ENCODE assay signal across 8 cellular contexts in the genomic region with DNA sequence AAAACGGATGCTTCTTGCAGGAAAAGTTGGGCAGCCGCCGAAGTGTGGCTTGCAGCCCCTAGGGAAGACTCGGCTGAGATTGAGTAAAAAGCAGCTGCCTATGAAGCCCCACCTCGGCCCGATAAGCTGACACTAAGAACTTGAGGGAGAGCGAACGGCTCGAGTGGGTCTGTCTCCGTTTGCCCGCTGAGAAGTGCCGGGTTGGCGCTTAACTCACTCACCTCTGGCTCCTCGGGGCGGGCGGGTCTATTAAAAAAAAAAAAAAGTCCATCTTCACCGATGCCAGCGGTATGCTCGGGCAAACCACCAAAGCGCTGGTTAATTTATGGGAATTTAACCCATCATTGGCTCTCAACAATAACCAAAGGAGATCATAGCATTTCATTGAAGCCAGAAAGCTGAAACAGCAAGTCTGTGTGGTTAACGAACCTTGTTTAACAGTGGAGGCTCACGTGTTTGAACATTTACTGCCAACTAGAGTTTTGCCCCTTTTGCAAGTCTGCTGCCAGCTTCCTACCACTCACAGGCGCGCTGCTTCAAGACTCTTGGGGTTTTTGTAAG. TPM values are rescaled to one million over a fixed set of nuclear protein-coding genes. Genes with fewer than 3 reads are reported as not detected.
DNase-seq lines count a peak whose midpoint lies in the region; ATAC-seq, FAIRE-seq and TF ChIP-seq lines count a peak whose summit lies in the region.

No MANE protein-coding gene starts in this region.

- no peaks in the 10 kb centered on the region for H3K36me3 ChIP-seq in cardiac muscle cell
- H3K36me3 ChIP-seq in pancreas, result no peaks in the 10 kb centered on the region

- ATAC-seq in GM21825 (IDR thresholded peaks at IDR 0.05; ENCODE audit: unreplicated experiment) (peak; percentile 15), pancreas (peak; percentile 25 to 43 (median 35)), GM21360 (IDR thresholded peaks at IDR 0.05; ENCODE audit: unreplicated experiment) (no peak), GM18502 (IDR thresholded peaks at IDR 0.05; ENCODE audit: poor library complexity, unreplicated experiment) (no peak)

- H3K4me3 ChIP-seq in cardiac muscle cell (peak overlapping the region; percentile 60), pancreas (peak overlapping the region; percentile 51 to 72 (median 70))

- DNase-seq in AG08396 (ENCODE audit: low spot score) (peak; percentile 45), RCC 7860 (ENCODE audit: low spot score) (peak; percentile 33), cardiac muscle cell (ENCODE audit: low read depth in 1 of 2, low spot score in 1 of 2) (peak; percentile 44 to 66), pancreas (peak in 4 of 6 donors; percentile 16 to 44 (median 36))
- peak; percentile 39 for DNase-seq in activated naive CD4-positive, alpha-beta T cell treated with anti-CD3 and anti-CD28 coated beads, Interleukin-2, amount 50 U/mL, for 16 hours

- TF ChIP-seq CTCF in cardiac muscle cell (IDR thresholded peaks at IDR 0.05; ENCODE audit: low read depth, low read length), result no peak
- TF ChIP-seq CTCF in pancreas (IDR thresholded peaks at IDR 0.05), result no peak

- no peaks in the 10 kb centered on the region for H3K27me3 ChIP-seq in cardiac muscle cell
- H3K27me3 ChIP-seq in pancreas, result no peaks in the 10 kb centered on the region

- H3K4me1 ChIP-seq in cardiac muscle cell (ENCODE audit: low read depth) (peaks cover 12% of the 10 kb centered on the region), pancreas (peaks cover 12 to 25% (median 25%) of the 10 kb centered on the region in 3 donors)

- FAIRE-seq in RCC 7860 (lab: Jason Lieb, UNC) (no peak), pancreas (lab: Jason Lieb, UNC) (no peak)

- intact Hi-C loops in pancreas (cut with DNase I), result no loop called here

- H3K9me3 ChIP-seq in cardiac muscle cell (ENCODE audit: low read depth) (no peaks in the 10 kb centered on the region), pancreas (no peaks in the 10 kb centered on the region)

- WGBS in pancreas, 2 donors, result 0% methylated on average over 24 of the region's 24 CpGs

- H3K27ac ChIP-seq in cardiac muscle cell, result peak overlapping the region; percentile 57
- H3K27ac ChIP-seq in pancreas, result peak overlapping the region; percentile 45 to 84 (median 77)

RNA-seq across cellular contexts. Expression of a gene that starts 1.0 kb away (rescaled TPM):
- total RNA-seq in cardiac muscle cell (17.1 and 35.7 TPM in 2 replicates), pancreas (10 to 100 TPM in 4 of 6 donors, 1 to 10 TPM in 2; 7.4 to 18.2 (median 12.7) TPM)
- polyA plus RNA-seq in cardiac muscle cell (12.7 and 18.6 TPM in 2 replicates), pancreas (1 to 10 TPM; 2.7 to 3.1 TPM)

RNA-seq across cellular contexts. Expression of a gene that starts 55.5 kb away (rescaled TPM):
- total RNA-seq in cardiac muscle cell (10.0 and 14.5 TPM in 2 replicates), pancreas (10 to 100 TPM; 21.2 to 29.0 (median 23.1) TPM)
- polyA plus RNA-seq in cardiac muscle cell (47.6 and 51.6 TPM in 2 replicates), pancreas (10 to 100 TPM; 11.6 to 19.1 TPM)

RNA-seq across cellular contexts. Expression of a gene that starts 55.6 kb away (rescaled TPM):
- total RNA-seq in cardiac muscle cell (74.8 and 94.6 TPM in 2 replicates), pancreas (10 to 100 TPM; 32.9 to 74.5 (median 43.7) TPM)
- polyA plus RNA-seq in cardiac muscle cell (112 and 132 TPM in 2 replicates), pancreas (10 to 100 TPM; 21.7 to 40.3 TPM)

Comparison
In these comparisons a context has a peak if more than half of its experiments do, and no peak if none do; other contexts are left out.
1. ATAC-seq: peak in GM21825 (single experiment) and pancreas (4 of 4); none in GM21360 (single experiment) and GM18502 (single experiment).
2. Peak in every context shown above with its lines, with median percentiles within 50 percentile points of each other: DNase-seq.